Comparison of ENCODE assay signal across 8 cellular contexts in genomic region chr6:41780623-41781301, GRCh38. TPM values are rescaled to one million over a fixed set of nuclear protein-coding genes. Genes with fewer than 3 reads are reported as not detected.
DNase-seq lines count a peak whose midpoint lies in the region; ATAC-seq lines count a peak whose summit lies in the region.

A gene with protein sequence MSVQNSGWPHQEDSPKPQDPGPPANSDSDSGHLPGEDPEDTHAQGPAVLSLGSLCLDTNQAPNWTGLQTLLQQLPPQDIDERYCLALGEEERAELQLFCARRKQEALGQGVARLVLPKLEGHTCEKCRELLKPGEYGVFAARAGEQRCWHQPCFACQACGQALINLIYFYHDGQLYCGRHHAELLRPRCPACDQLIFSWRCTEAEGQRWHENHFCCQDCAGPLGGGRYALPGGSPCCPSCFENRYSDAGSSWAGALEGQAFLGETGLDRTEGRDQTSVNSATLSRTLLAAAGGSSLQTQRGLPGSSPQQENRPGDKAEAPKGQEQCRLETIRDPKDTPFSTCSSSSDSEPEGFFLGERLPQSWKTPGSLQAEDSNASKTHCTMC (plus strand): TSS chr6:41780782. CDS start chr6:41783474, 2,692 bp downstream.

- no peak for ATAC-seq in activated naive CD8-positive, alpha-beta T cell treated with anti-CD3 and anti-CD28 coated beads, Interleukin-2, amount 50 U/mL, for 24 hours
- ATAC-seq in left ventricle myocardium superior: peak; percentile 65
- no peak for ATAC-seq in HG03342 (IDR thresholded peaks at IDR 0.05; ENCODE audit: unreplicated experiment)

- H3K27ac Mint-ChIP-seq in activated naive CD8-positive, alpha-beta T cell treated with anti-CD3 and anti-CD28 coated beads, Interleukin-2, amount 50 U/mL, for 24 hours: peak within 1 kb of the TSS; percentile 70

- H3K27me3 ChIP-seq in rectal smooth muscle tissue (ENCODE audit: control insufficient read depth, insufficient read depth, low read length): no peaks in the 10 kb centered on the region

- H3K9ac ChIP-seq in rectal smooth muscle tissue (ENCODE audit: low read length): no peak within 1 kb of the TSS

- DNase-seq in Caki2 (ENCODE audit: low read depth) (peak; percentile 36), HuH-7 (ENCODE audit: low spot score) (peak; percentile 45), left ventricle myocardium superior (peak; percentile 71), GDM1 (lab: John Stamatoyannopoulos, UW) (no peak)
- DNase-seq in activated naive CD8-positive, alpha-beta T cell treated with anti-CD3 and anti-CD28 coated beads, Interleukin-2, amount 50 U/mL, for 24 hours: peak; percentile 10
- DNase-seq in effector CD8-positive, alpha-beta T cell (lab: John Stamatoyannopoulos, UW): no peak

- in situ Hi-C loops in Caki2 (cut with HindIII; ENCODE audit: low pct_unique_long_range_greater_than_20kb, low sequenced_read_pairs): no loop called here

- H3K36me3 ChIP-seq in rectal smooth muscle tissue (ENCODE audit: control insufficient read depth, insufficient read depth, low read length): peaks cover 5% of the 10 kb centered on the region

- peaks cover 14% of the 10 kb centered on the region for H3K4me1 Mint-ChIP-seq in activated naive CD8-positive, alpha-beta T cell treated with anti-CD3 and anti-CD28 coated beads, Interleukin-2, amount 50 U/mL, for 24 hours

- peaks cover 11% of the 10 kb centered on the region for H3K27me3 Mint-ChIP-seq in activated naive CD8-positive, alpha-beta T cell treated with anti-CD3 and anti-CD28 coated beads, Interleukin-2, amount 50 U/mL, for 24 hours

- H3K4me1 ChIP-seq in rectal smooth muscle tissue (ENCODE audit: control insufficient read depth, insufficient read depth, low read length): peaks cover 14% of the 10 kb centered on the region

- no peaks in the 10 kb centered on the region for H3K36me3 Mint-ChIP-seq in activated naive CD8-positive, alpha-beta T cell treated with anti-CD3 and anti-CD28 coated beads, Interleukin-2, amount 50 U/mL, for 24 hours (ENCODE audit: low read depth)

- H3K4me3 Mint-ChIP-seq in activated naive CD8-positive, alpha-beta T cell treated with anti-CD3 and anti-CD28 coated beads, Interleukin-2, amount 50 U/mL, for 24 hours: peak within 1 kb of the TSS; percentile 85

- H3K27ac ChIP-seq in rectal smooth muscle tissue (ENCODE audit: low read depth, low read length): peak within 1 kb of the TSS; percentile 81

- intact Hi-C loops in left ventricle myocardium superior (cut with micrococcal nuclease): loop anchor here (10.0 kb wide), 1 partner anchor 264 kb away; no protein-coding TSS in a partner anchor

- H3K9me3 Mint-ChIP-seq in activated naive CD8-positive, alpha-beta T cell treated with anti-CD3 and anti-CD28 coated beads, Interleukin-2, amount 50 U/mL, for 24 hours: no peaks in the 10 kb centered on the region

- H3K4me3 ChIP-seq in rectal smooth muscle tissue (ENCODE audit: low read length): peak within 1 kb of the TSS; percentile 80

RNA-seq across cellular contexts. Expression of the gene that starts here (rescaled TPM):
- 0.20 TPM in 1 of 2 replicates, not detected in the other for total RNA-seq in Caki2 (2014; rRNA removed; shearing (Covaris generic); ENCODE audit: low replicate concordance)
- total RNA-seq in left ventricle myocardium superior: 3.8 TPM

Comparison
In these comparisons a context has a peak if more than half of its experiments do, and no peak if none do; other contexts are left out.
1. Peak in DNase-seq in Caki2; RNA of the gene not detected or under 1 TPM.
2. DNase-seq: peak in HuH-7 (single experiment), activated naive CD8-positive, alpha-beta T cell treated with anti-CD3 and anti-CD28 coated beads, Interleukin-2, amount 50 U/mL, for 24 hours (single experiment) and left ventricle myocardium superior (single experiment); none in effector CD8-positive, alpha-beta T cell (single experiment) and GDM1 (single experiment).